ENCODE assay signal across 8 cellular contexts in genomic region chr4:186190456-186191265, GRCh38. TPM values are rescaled to one million over a fixed set of nuclear protein-coding genes. Genes with fewer than 3 reads are reported as not detected.
DNase-seq lines count a peak whose midpoint lies in the region; ATAC-seq, FAIRE-seq and TF ChIP-seq lines count a peak whose summit lies in the region.

No MANE protein-coding gene starts in this region.

- no peaks in the 10 kb centered on the region for H3K27me3 ChIP-seq in foreskin keratinocyte

- no peaks in the 10 kb centered on the region for H3K4me1 ChIP-seq in foreskin keratinocyte

- H3K27ac ChIP-seq in foreskin keratinocyte = peak overlapping the region; percentile 75

- peak; percentile 11 for TF ChIP-seq CTCF in foreskin keratinocyte (conservative IDR thresholded peaks at IDR 0.05)

- DNase-seq in AG08396 (ENCODE audit: low spot score) = peak; percentile 67
- peak; percentile 36 to 70 for DNase-seq in NCI-H526 (lab: John Stamatoyannopoulos, UW)
- peak; percentile 29 for DNase-seq in activated T-helper 9 cell treated with anti-CD3 and anti-CD28 coated beads, Interleukin-2, amount 50 U/mL, for 16 hours (ENCODE audit: low read depth)
- DNase-seq in foreskin keratinocyte = peak in 1 of 2 donors; percentile 34
- peak; percentile 61 for DNase-seq in occipital lobe (lab: John Stamatoyannopoulos, UW)
- DNase-seq in RCC 7860 (ENCODE audit: low spot score) = no peak

- ATAC-seq in GM18861 (IDR thresholded peaks at IDR 0.05; ENCODE audit: unreplicated experiment) = peak; percentile 13
- ATAC-seq in HG03045 (IDR thresholded peaks at IDR 0.05; ENCODE audit: unreplicated experiment) = peak; percentile 40
- peak; percentile 42 for ATAC-seq in foreskin keratinocyte

- no peak for FAIRE-seq in RCC 7860 (lab: Jason Lieb, UNC)

RNA-seq across cellular contexts. Expression of gene CYP4V2, which starts 0.7 kb away (rescaled TPM):
- 10.3 and 12.1 TPM in 2 replicates for total RNA-seq in foreskin keratinocyte
- polyA plus RNA-seq in foreskin keratinocyte = 3.7 and 4.3 TPM in 2 replicates
- 7.2 TPM for total RNA-seq in occipital lobe

RNA-seq across cellular contexts. Expression of gene KLKB1, which starts 36.6 kb away (rescaled TPM):
- total RNA-seq in foreskin keratinocyte (not detected in 2 replicates), occipital lobe (0.62 TPM)
- polyA plus RNA-seq in foreskin keratinocyte = 0.04 TPM in 1 of 2 replicates, not detected in the other
